8 cellular contexts compared by ENCODE assay signal in the genomic region with DNA sequence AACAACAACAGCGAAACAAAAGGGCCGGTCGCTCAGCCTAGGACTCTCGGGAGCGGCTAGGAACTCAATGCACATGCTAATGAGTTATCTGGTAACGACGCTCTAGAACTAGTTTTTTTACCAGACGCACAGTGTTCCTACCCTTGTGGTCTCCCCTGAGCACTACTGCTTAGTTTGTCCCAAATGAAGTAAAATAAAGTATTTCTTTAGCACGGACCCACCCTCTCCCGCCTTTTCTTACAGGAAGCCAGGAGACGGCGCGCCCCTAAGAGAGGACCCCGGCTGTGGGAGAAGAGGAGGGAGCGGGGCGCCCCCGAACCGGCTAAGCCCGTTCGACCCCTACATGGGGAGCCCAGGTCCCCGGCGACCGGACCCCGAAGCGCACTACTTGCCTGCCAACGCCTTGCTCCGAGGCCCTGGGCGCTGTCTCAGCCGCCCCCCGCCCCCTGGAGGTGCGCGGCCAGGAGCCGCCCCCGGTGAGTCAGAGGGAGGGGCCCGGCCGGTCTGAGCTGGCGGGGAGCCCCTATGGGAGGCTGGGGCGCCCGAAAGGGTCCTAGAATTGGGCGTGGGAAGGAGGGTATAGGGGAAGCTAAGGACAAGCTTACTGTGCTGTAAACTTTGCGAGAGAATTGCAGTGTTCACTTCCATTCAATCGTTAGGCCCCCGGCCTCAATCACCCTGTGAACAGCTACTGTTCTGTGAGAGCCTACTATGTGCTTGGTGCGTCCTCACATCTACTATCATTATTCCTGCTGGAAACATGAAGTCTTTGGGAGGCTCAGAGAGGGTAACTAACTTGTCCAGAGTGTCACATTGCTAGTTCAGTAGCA. TPM values are rescaled to one million over a fixed set of nuclear protein-coding genes. Genes with fewer than 3 reads are reported as not detected.
DNase-seq lines count a peak whose midpoint lies in the region; ATAC-seq and TF ChIP-seq lines count a peak whose summit lies in the region.

No MANE protein-coding gene starts in this region.

- DNase-seq in Caki2 (ENCODE audit: low read depth), result peak; percentile 61
- no peak for DNase-seq in RWPE2 (ENCODE audit: low spot score)
- peak; percentile 63 for DNase-seq in mesenchymal stem cell
- peak; percentile 73 to 74 for DNase-seq in thyroid gland
- no peak for DNase-seq in KG1 (lab: John Stamatoyannopoulos, UW)
- DNase-seq in G401 (ENCODE audit: low spot score), result no peak
- no peak for DNase-seq in mucosa of gallbladder (ENCODE audit: low spot score)

- peaks cover 13% of the 10 kb centered on the region for H3K79me1 ChIP-seq in mesenchymal stem cell (replicated peaks; ENCODE audit: low read length, poor library complexity, severe bottlenecking)

- H3K27ac Mint-ChIP-seq in dendritic cell treated with granulocyte-macrophage colony-stimulating factor and Interleukin-4, amounts not matched to agents 40 ng/mL and 50 ng/mL, for 4 days, result peak overlapping the region; percentile 100

- H3K4me3 ChIP-seq in RWPE2 (ENCODE audit: severe bottlenecking) (peak overlapping the region; percentile 52), mesenchymal stem cell (ENCODE audit: insufficient read depth in 1 of 2, low read depth in 1 of 2, low read length in 2 of 2) (peak overlapping the region; percentile 60 to 88), thyroid gland (replicated peaks in 1 of 3) (peak overlapping the region; percentile 19 to 53 (median 52))

- H3K27me3 Mint-ChIP-seq in dendritic cell treated with granulocyte-macrophage colony-stimulating factor and Interleukin-4, amounts not matched to agents 40 ng/mL and 50 ng/mL, for 4 days, result no peaks in the 10 kb centered on the region

- intact Hi-C loops in dendritic cell treated with granulocyte-macrophage colony-stimulating factor and Interleukin-4, amounts not matched to agents 40 ng/mL and 50 ng/mL, for 4 days (cut with micrococcal nuclease), result no loop called here
- intact Hi-C loops in thyroid gland (cut with DNase I), result loop anchor here (10.0 kb wide), 1 partner anchor 59 kb away; a partner anchor contains a TSS

- peaks cover 13% of the 10 kb centered on the region for H3K36me3 Mint-ChIP-seq in dendritic cell treated with granulocyte-macrophage colony-stimulating factor and Interleukin-4, amounts not matched to agents 40 ng/mL and 50 ng/mL, for 4 days (ENCODE audit: low read depth)

- H3K27ac ChIP-seq in RWPE2 (ENCODE audit: poor library complexity, severe bottlenecking) (peak overlapping the region; percentile 80), mesenchymal stem cell (ENCODE audit: low read length, poor library complexity, severe bottlenecking) (no peak overlapping the region), thyroid gland (peak overlapping the region; percentile 66 to 87 (median 83))

- peaks cover 92% of the 10 kb centered on the region for H3K4me1 Mint-ChIP-seq in dendritic cell treated with granulocyte-macrophage colony-stimulating factor and Interleukin-4, amounts not matched to agents 40 ng/mL and 50 ng/mL, for 4 days (ENCODE audit: low read depth)

- H3K4me1 ChIP-seq in RWPE2 (ENCODE audit: insufficient read depth, poor library complexity, severe bottlenecking) (peaks cover 19% of the 10 kb centered on the region), mesenchymal stem cell (ENCODE audit: control insufficient read depth, insufficient read depth, low read depth, low read length) (peaks cover 34% of the 10 kb centered on the region), thyroid gland (peaks cover 56 to 64% of the 10 kb centered on the region in 2 donors)

- WGBS in mesenchymal stem cell, result 3% methylated on average over 36 of the region's 44 CpGs
- WGBS in thyroid gland, 2 donors, result 6 to 8% methylated on average over 26 to 41 of the region's 44 CpGs

- in situ Hi-C loops in Caki2 (cut with HindIII; ENCODE audit: low pct_unique_long_range_greater_than_20kb, low sequenced_read_pairs), result no loop called here
- in situ Hi-C loops in G401 (cut with HindIII; ENCODE audit: low sequenced_read_pairs), result no loop called here

- TF ChIP-seq CTCF in RWPE2 (IDR thresholded peaks at IDR 0.05; ENCODE audit: poor library complexity, severe bottlenecking), result no peak
- peak in 1 of 6 experiments; percentile 16 for TF ChIP-seq CTCF in thyroid gland (IDR thresholded peaks at IDR 0.05)

- H3K4me2 ChIP-seq in mesenchymal stem cell (ENCODE audit: low read length, poor library complexity, severe bottlenecking), result peak overlapping the region; percentile 75

- H2AFZ ChIP-seq in mesenchymal stem cell (ENCODE audit: low read depth, low read length), result peak overlapping the region; percentile 62

- H4K8ac ChIP-seq in mesenchymal stem cell (ENCODE audit: low read length), result peak overlapping the region; percentile 86

- no peak overlapping the region for H3K14ac ChIP-seq in mesenchymal stem cell (ENCODE audit: low read length in 2 of 2)

- peak overlapping the region; percentile 69 to 72 for H3K18ac ChIP-seq in mesenchymal stem cell (ENCODE audit: low read depth in 1 of 2, low read length in 2 of 2)

- H2BK120ac ChIP-seq in mesenchymal stem cell (ENCODE audit: low read depth, low read length), result peak overlapping the region; percentile 34

- H3K9me3 ChIP-seq in RWPE2 (ENCODE audit: severe bottlenecking) (no peaks in the 10 kb centered on the region), mesenchymal stem cell (ENCODE audit: control insufficient read depth, low read length) (no peaks in the 10 kb centered on the region), thyroid gland (no peaks in the 10 kb centered on the region)

- ATAC-seq in RWPE2 (ENCODE audit: low read depth), result peak; percentile 59

- peak overlapping the region; percentile 79 for H3K4me3 Mint-ChIP-seq in dendritic cell treated with granulocyte-macrophage colony-stimulating factor and Interleukin-4, amounts not matched to agents 40 ng/mL and 50 ng/mL, for 4 days

- H3K4ac ChIP-seq in mesenchymal stem cell (ENCODE audit: low read depth in 1 of 2, low read length in 2 of 2), result peak overlapping the region; percentile 20 to 68

- no peak overlapping the region for H2AK5ac ChIP-seq in mesenchymal stem cell (ENCODE audit: low read length, severe bottlenecking)

- H3K27me3 ChIP-seq in RWPE2 (ENCODE audit: insufficient read depth, poor library complexity, severe bottlenecking) (no peaks in the 10 kb centered on the region), mesenchymal stem cell (ENCODE audit: control insufficient read depth in 1 of 2, insufficient read depth in 1 of 2, low read length in 2 of 2) (no peaks in the 10 kb centered on the region), thyroid gland (no peaks in the 10 kb centered on the region)

- peak overlapping the region; percentile 91 for H3K9ac ChIP-seq in mesenchymal stem cell (ENCODE audit: low read length)

- no peak overlapping the region for H2BK5ac ChIP-seq in mesenchymal stem cell (ENCODE audit: low read depth, low read length, poor library complexity, severe bottlenecking)

- peak overlapping the region; percentile 34 for H4K91ac ChIP-seq in mesenchymal stem cell (ENCODE audit: low read length)

- H2BK12ac ChIP-seq in mesenchymal stem cell (ENCODE audit: low read length in 2 of 2), result peak overlapping the region in 1 of 2 experiments; percentile 21

- TF ChIP-seq POLR2A in thyroid gland (IDR thresholded peaks at IDR 0.05), result peak in 1 of 2 donors; percentile 81

- H3K23ac ChIP-seq in mesenchymal stem cell (ENCODE audit: low read length in 2 of 2), result no peak overlapping the region

- H3K9me3 Mint-ChIP-seq in dendritic cell treated with granulocyte-macrophage colony-stimulating factor and Interleukin-4, amounts not matched to agents 40 ng/mL and 50 ng/mL, for 4 days, result no peaks in the 10 kb centered on the region

- peak overlapping the region; percentile 97 for H2BK15ac ChIP-seq in mesenchymal stem cell (ENCODE audit: low read depth, poor library complexity, severe bottlenecking)

- 0 out of 2 replicates have a peak, but pooled peaks cover 5% of the 10 kb centered on the region for H3K36me3 ChIP-seq in RWPE2 (ENCODE audit: low read depth)
- H3K36me3 ChIP-seq in mesenchymal stem cell (ENCODE audit: control insufficient read depth in 1 of 2, insufficient read depth in 2 of 2, low read depth in 1 of 2, low read length in 2 of 2), result peaks cover 0 to 3% of the 10 kb centered on the region in 2 experiments
- no peaks in the 10 kb centered on the region for H3K36me3 ChIP-seq in thyroid gland

RNA-seq across cellular contexts. Expression of a gene that starts 3.6 kb away (rescaled TPM):
- 429 and 545 TPM in 2 replicates for total RNA-seq in Caki2 (2014; rRNA removed; shearing (Covaris generic); ENCODE audit: low replicate concordance)
- 109 TPM for polyA plus RNA-seq in mesenchymal stem cell (2013, experiment 1 of 2)
- polyA plus RNA-seq in mesenchymal stem cell (2013, experiment 2 of 2), result 105 TPM
- total RNA-seq in thyroid gland, result 100 to 1,000 TPM; 155 to 257 (median 225) TPM
- 1.0 and 5.3 TPM in 2 replicates for total RNA-seq in G401 (2014; rRNA removed; shearing (Covaris generic))
- 125 TPM for total RNA-seq in mucosa of gallbladder

RNA-seq across cellular contexts. Expression of a gene that starts 4.7 kb away (rescaled TPM):
- 0.44 TPM in 1 of 2 replicates, not detected in the other for total RNA-seq in Caki2 (2014; rRNA removed; shearing (Covaris generic); ENCODE audit: low replicate concordance)
- not detected for polyA plus RNA-seq in mesenchymal stem cell (2013, experiment 1 of 2)
- 0.14 TPM for polyA plus RNA-seq in mesenchymal stem cell (2013, experiment 2 of 2)
- total RNA-seq in thyroid gland, result 1 to 10 TPM; 1.6 to 9.0 (median 4.1) TPM
- total RNA-seq in G401 (2014; rRNA removed; shearing (Covaris generic)), result not detected in 2 replicates
- total RNA-seq in mucosa of gallbladder, result 9.9 TPM

RNA-seq across cellular contexts. Expression of a gene that starts 59.2 kb away (rescaled TPM):
- 8.6 and 21.3 TPM in 2 replicates for total RNA-seq in Caki2 (2014; rRNA removed; shearing (Covaris generic); ENCODE audit: low replicate concordance)
- 7.1 TPM for polyA plus RNA-seq in mesenchymal stem cell (2013, experiment 1 of 2)
- 7.6 TPM for polyA plus RNA-seq in mesenchymal stem cell (2013, experiment 2 of 2)
- total RNA-seq in thyroid gland (10 to 100 TPM; 23.4 to 34.5 (median 31.4) TPM), mucosa of gallbladder (30.3 TPM)
- total RNA-seq in G401 (2014; rRNA removed; shearing (Covaris generic)), result 11.0 and 11.2 TPM in 2 replicates

RNA-seq across cellular contexts. Expression of a gene that starts 59.5 kb away (rescaled TPM):
- 52.8 and 86.1 TPM in 2 replicates for total RNA-seq in Caki2 (2014; rRNA removed; shearing (Covaris generic); ENCODE audit: low replicate concordance)
- 33.6 TPM for polyA plus RNA-seq in mesenchymal stem cell (2013, experiment 1 of 2)
- polyA plus RNA-seq in mesenchymal stem cell (2013, experiment 2 of 2), result 34.3 TPM
- 100 to 1,000 TPM in 3 of 4 donors, 10 to 100 TPM in 1; 88.2 to 253 (median 182) TPM for total RNA-seq in thyroid gland
- 32.1 and 39.6 TPM in 2 replicates for total RNA-seq in G401 (2014; rRNA removed; shearing (Covaris generic))
- 86.4 TPM for total RNA-seq in mucosa of gallbladder

Comparison
In these comparisons a context has a peak if more than half of its experiments do, and no peak if none do; other contexts are left out.
1. DNase-seq: peak in Caki2 (single experiment), mesenchymal stem cell (single experiment) and thyroid gland (2 of 2); none in RWPE2 (single experiment), KG1 (single experiment), G401 (single experiment) and mucosa of gallbladder (single experiment).
2. RNA of a gene that starts 3.6 kb away (total RNA-seq): 429 to 545 TPM in Caki2, 155 to 257 TPM in thyroid gland and 125 TPM in mucosa of gallbladder (single experiment); 1.0 to 5.3 TPM in G401; every median in the first group is over 10 times any median in the second.
3. Peak in every context shown above with its lines, with median percentiles within 50 percentile points of each other: H3K4me3 ChIP-seq.